ENCODE assay signal across 1 cellular context in the genomic region with DNA sequence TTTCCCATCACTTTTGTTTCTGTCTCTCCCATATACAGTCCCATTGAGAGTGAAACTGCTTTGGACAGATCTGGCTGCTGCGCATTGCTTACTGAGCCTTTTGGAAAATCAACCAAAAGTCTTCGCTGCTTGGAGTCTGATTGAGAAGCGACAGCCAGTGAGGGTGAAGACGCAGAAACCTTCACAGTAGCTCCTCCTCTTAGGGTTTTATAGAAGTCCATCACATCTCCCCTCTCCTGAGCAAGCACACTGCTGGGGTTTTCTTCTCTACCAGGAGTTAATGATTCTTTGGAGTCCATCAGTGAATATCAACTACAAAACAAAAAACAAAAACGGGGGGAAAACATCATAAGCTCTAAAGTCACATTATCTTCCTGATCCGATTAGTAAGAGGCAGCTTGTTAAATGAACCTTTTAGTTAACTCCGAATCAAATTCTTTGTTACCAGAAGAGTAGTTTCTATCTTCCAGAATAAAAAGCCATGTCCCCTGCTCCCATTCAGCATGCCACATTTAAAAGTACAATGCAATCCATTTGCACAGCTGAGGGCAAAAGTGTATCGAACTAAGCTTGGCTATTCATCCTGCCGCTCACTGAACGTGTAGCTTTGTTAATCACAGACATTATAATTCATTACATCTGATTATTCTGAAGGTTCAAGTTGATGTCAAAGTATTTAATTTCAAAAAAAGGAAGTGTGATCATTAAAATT.
TF ChIP-seq lines count a peak whose summit lies in the region.

No MANE protein-coding gene starts in this region.

TF ChIP-seq in HEK293, 187 proteins besides CTCF, POLR2A, EP300 and RAD21 (continued from another document):
- TF ChIP-seq, protein P1, sequence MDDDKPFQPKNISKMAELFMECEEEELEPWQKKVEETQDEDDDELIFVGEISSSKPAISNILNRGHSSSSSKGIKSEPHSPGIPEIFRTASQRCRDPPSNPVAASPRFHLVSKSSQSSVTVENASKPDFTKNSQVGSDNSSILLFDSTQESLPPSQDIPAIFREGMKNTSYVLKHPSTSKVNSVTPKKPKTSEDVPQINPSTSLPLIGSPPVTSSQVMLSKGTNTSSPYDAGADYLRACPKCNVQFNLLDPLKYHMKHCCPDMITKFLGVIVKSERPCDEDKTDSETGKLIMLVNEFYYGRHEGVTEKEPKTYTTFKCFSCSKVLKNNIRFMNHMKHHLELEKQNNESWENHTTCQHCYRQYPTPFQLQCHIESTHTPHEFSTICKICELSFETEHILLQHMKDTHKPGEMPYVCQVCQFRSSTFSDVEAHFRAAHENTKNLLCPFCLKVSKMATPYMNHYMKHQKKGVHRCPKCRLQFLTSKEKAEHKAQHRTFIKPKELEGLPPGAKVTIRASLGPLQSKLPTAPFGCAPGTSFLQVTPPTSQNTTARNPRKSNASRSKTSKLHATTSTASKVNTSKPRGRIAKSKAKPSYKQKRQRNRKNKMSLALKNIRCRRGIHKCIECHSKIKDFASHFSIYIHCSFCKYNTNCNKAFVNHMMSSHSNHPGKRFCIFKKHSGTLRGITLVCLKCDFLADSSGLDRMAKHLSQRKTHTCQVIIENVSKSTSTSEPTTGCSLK (tag by site-specific recombination; IDR thresholded peaks at IDR 0.05), result no peak
- no peak for TF ChIP-seq ZNF654 (tag by site-specific recombination; IDR thresholded peaks at IDR 0.05; ENCODE audit: low read depth)
- no peak for TF ChIP-seq KLF8 (tag by site-specific recombination; IDR thresholded peaks at IDR 0.05)
- TF ChIP-seq, protein P2, sequence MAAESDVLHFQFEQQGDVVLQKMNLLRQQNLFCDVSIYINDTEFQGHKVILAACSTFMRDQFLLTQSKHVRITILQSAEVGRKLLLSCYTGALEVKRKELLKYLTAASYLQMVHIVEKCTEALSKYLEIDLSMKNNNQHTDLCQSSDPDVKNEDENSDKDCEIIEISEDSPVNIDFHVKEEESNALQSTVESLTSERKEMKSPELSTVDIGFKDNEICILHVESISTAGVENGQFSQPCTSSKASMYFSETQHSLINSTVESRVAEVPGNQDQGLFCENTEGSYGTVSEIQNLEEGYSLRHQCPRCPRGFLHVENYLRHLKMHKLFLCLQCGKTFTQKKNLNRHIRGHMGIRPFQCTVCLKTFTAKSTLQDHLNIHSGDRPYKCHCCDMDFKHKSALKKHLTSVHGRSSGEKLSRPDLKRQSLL (tag by site-specific recombination; IDR thresholded peaks at IDR 0.05), result no peak
- TF ChIP-seq ZNF747 (tag by site-specific recombination; IDR thresholded peaks at IDR 0.05), result no peak
- TF ChIP-seq ZNF600 (tag by site-specific recombination; IDR thresholded peaks at IDR 0.05), result peak; percentile 94
- TF ChIP-seq, protein P3, sequence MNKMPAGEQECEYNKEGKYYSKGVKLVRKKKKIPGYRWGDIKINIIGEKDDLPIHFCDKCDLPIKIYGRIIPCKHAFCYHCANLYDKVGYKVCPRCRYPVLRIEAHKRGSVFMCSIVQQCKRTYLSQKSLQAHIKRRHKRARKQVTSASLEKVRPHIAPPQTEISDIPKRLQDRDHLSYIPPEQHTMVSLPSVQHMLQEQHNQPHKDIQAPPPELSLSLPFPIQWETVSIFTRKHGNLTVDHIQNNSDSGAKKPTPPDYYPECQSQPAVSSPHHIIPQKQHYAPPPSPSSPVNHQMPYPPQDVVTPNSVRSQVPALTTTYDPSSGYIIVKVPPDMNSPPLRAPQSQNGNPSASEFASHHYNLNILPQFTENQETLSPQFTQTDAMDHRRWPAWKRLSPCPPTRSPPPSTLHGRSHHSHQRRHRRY (tag by site-specific recombination; IDR thresholded peaks at IDR 0.05), result no peak
- TF ChIP-seq SP3 (tag by site-specific recombination; IDR thresholded peaks at IDR 0.05), result no peak
- TF ChIP-seq ZNF366 (tag by site-specific recombination; conservative IDR thresholded peaks at IDR 0.05), result 0 out of 2 replicates have a peak, but pooled peaks have one; percentile 24
- TF ChIP-seq, protein P4, sequence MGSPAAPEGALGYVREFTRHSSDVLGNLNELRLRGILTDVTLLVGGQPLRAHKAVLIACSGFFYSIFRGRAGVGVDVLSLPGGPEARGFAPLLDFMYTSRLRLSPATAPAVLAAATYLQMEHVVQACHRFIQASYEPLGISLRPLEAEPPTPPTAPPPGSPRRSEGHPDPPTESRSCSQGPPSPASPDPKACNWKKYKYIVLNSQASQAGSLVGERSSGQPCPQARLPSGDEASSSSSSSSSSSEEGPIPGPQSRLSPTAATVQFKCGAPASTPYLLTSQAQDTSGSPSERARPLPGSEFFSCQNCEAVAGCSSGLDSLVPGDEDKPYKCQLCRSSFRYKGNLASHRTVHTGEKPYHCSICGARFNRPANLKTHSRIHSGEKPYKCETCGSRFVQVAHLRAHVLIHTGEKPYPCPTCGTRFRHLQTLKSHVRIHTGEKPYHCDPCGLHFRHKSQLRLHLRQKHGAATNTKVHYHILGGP (tag by site-specific recombination; IDR thresholded peaks at IDR 0.05), result no peak
- TF ChIP-seq ZNF292 (tag by site-specific recombination; IDR thresholded peaks at IDR 0.05; ENCODE audit: borderline replicate concordance, low read depth), result no peak
- TF ChIP-seq ZNF223 (tag by site-specific recombination; IDR thresholded peaks at IDR 0.05), result no peak
- no peak for TF ChIP-seq ZNF571 (tag by site-specific recombination; IDR thresholded peaks at IDR 0.05)
- TF ChIP-seq ZFP37 (tag by site-specific recombination; IDR thresholded peaks at IDR 0.05), result no peak
- TF ChIP-seq ZNF394 (tag by site-specific recombination; IDR thresholded peaks at IDR 0.05; ENCODE audit: borderline replicate concordance), result no peak
- no peak for TF ChIP-seq GFI1B (tag by site-specific recombination; IDR thresholded peaks at IDR 0.05)
- no peak for TF ChIP-seq KLF1 (tag by site-specific recombination; IDR thresholded peaks at IDR 0.05)
- TF ChIP-seq ZNF132 (tag by site-specific recombination; IDR thresholded peaks at IDR 0.05; ENCODE audit: borderline replicate concordance), result no peak
- TF ChIP-seq OSR2 (tag by site-specific recombination; IDR thresholded peaks at IDR 0.05), result no peak
- TF ChIP-seq ZNF48 (tag by site-specific recombination; IDR thresholded peaks at IDR 0.05), result no peak
- no peak for TF ChIP-seq ZNF37A (tag by site-specific recombination; IDR thresholded peaks at IDR 0.05)
- no peak for TF ChIP-seq ZNF626 (tag by site-specific recombination; IDR thresholded peaks at IDR 0.05)
- TF ChIP-seq, protein P5, sequence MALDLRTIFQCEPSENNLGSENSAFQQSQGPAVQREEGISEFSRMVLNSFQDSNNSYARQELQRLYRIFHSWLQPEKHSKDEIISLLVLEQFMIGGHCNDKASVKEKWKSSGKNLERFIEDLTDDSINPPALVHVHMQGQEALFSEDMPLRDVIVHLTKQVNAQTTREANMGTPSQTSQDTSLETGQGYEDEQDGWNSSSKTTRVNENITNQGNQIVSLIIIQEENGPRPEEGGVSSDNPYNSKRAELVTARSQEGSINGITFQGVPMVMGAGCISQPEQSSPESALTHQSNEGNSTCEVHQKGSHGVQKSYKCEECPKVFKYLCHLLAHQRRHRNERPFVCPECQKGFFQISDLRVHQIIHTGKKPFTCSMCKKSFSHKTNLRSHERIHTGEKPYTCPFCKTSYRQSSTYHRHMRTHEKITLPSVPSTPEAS (tag by site-specific recombination; IDR thresholded peaks at IDR 0.05), result no peak
- no peak for TF ChIP-seq ZNF501 (tag by site-specific recombination; IDR thresholded peaks at IDR 0.05)
- no peak for TF ChIP-seq BCL11B (tag by site-specific recombination; IDR thresholded peaks at IDR 0.05; ENCODE audit: low read depth)
- TF ChIP-seq, protein P6, sequence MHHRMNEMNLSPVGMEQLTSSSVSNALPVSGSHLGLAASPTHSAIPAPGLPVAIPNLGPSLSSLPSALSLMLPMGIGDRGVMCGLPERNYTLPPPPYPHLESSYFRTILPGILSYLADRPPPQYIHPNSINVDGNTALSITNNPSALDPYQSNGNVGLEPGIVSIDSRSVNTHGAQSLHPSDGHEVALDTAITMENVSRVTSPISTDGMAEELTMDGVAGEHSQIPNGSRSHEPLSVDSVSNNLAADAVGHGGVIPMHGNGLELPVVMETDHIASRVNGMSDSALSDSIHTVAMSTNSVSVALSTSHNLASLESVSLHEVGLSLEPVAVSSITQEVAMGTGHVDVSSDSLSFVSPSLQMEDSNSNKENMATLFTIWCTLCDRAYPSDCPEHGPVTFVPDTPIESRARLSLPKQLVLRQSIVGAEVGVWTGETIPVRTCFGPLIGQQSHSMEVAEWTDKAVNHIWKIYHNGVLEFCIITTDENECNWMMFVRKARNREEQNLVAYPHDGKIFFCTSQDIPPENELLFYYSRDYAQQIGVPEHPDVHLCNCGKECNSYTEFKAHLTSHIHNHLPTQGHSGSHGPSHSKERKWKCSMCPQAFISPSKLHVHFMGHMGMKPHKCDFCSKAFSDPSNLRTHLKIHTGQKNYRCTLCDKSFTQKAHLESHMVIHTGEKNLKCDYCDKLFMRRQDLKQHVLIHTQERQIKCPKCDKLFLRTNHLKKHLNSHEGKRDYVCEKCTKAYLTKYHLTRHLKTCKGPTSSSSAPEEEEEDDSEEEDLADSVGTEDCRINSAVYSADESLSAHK (tag by site-specific recombination; IDR thresholded peaks at IDR 0.05), result peak; percentile 53; the same call in 1 of the 2 replicates
- TF ChIP-seq, protein P7, sequence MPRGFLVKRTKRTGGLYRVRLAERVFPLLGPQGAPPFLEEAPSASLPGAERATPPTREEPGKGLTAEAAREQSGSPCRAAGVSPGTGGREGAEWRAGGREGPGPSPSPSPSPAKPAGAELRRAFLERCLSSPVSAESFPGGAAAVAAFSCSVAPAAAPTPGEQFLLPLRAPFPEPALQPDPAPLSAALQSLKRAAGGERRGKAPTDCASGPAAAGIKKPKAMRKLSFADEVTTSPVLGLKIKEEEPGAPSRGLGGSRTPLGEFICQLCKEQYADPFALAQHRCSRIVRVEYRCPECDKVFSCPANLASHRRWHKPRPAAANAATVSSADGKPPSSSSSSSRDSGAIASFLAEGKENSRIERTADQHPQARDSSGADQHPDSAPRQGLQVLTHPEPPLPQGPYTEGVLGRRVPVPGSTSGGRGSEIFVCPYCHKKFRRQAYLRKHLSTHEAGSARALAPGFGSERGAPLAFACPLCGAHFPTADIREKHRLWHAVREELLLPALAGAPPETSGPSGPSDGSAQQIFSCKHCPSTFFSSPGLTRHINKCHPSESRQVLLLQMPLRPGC (tag by site-specific recombination; IDR thresholded peaks at IDR 0.05), result no peak
- TF ChIP-seq ZNF558 (tag by site-specific recombination; IDR thresholded peaks at IDR 0.05), result no peak
- TF ChIP-seq, protein P8, sequence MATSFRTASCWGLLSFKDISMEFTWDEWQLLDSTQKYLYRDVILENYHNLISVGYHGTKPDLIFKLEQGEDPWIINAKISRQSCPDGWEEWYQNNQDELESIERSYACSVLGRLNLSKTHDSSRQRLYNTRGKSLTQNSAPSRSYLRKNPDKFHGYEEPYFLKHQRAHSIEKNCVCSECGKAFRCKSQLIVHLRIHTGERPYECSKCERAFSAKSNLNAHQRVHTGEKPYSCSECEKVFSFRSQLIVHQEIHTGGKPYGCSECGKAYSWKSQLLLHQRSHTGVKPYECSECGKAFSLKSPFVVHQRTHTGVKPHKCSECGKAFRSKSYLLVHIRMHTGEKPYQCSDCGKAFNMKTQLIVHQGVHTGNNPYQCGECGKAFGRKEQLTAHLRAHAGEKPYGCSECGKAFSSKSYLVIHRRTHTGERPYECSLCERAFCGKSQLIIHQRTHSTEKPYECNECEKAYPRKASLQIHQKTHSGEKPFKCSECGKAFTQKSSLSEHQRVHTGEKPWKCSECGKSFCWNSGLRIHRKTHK (tag by site-specific recombination; IDR thresholded peaks at IDR 0.05), result no peak
- TF ChIP-seq ZNF112 (tag by site-specific recombination; IDR thresholded peaks at IDR 0.05), result no peak
- TF ChIP-seq ZNF777 (tag by site-specific recombination; IDR thresholded peaks at IDR 0.05; ENCODE audit: borderline replicate concordance), result no peak
- no peak for TF ChIP-seq MYNN (tag by site-specific recombination; IDR thresholded peaks at IDR 0.05; ENCODE audit: borderline replicate concordance)
- TF ChIP-seq ZSCAN23 (tag by site-specific recombination; IDR thresholded peaks at IDR 0.05), result no peak
- no peak for TF ChIP-seq ZNF677 (tag by site-specific recombination; IDR thresholded peaks at IDR 0.05)
- TF ChIP-seq ZNF510 (tag by site-specific recombination; IDR thresholded peaks at IDR 0.05; ENCODE audit: insufficient replicate concordance), result no peak
- TF ChIP-seq ZNF660 (tag by site-specific recombination; IDR thresholded peaks at IDR 0.05), result peak; percentile 60; the same call in 1 of the 2 replicates
- TF ChIP-seq ZNF311 (tag by site-specific recombination; IDR thresholded peaks at IDR 0.05; ENCODE audit: borderline replicate concordance), result no peak
- no peak for TF ChIP-seq ZNF549 (tag by site-specific recombination; IDR thresholded peaks at IDR 0.05)
- no peak for TF ChIP-seq ZNF146 (tag by site-specific recombination; IDR thresholded peaks at IDR 0.05)
- TF ChIP-seq, protein P9, sequence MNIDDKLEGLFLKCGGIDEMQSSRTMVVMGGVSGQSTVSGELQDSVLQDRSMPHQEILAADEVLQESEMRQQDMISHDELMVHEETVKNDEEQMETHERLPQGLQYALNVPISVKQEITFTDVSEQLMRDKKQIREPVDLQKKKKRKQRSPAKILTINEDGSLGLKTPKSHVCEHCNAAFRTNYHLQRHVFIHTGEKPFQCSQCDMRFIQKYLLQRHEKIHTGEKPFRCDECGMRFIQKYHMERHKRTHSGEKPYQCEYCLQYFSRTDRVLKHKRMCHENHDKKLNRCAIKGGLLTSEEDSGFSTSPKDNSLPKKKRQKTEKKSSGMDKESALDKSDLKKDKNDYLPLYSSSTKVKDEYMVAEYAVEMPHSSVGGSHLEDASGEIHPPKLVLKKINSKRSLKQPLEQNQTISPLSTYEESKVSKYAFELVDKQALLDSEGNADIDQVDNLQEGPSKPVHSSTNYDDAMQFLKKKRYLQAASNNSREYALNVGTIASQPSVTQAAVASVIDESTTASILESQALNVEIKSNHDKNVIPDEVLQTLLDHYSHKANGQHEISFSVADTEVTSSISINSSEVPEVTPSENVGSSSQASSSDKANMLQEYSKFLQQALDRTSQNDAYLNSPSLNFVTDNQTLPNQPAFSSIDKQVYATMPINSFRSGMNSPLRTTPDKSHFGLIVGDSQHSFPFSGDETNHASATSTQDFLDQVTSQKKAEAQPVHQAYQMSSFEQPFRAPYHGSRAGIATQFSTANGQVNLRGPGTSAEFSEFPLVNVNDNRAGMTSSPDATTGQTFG (tag by site-specific recombination; IDR thresholded peaks at IDR 0.05; ENCODE audit: borderline replicate concordance), result no peak
- no peak for TF ChIP-seq ZNF701 (tag by site-specific recombination; IDR thresholded peaks at IDR 0.05)
TF ChIP-seq in HEK293: peak in this region for 11.
